Comparison of ENCODE assay signal across 22 cellular contexts in genomic region chr3:105459566-105460290, GRCh38.
A peak's percentile ranks its signal among the peaks of the same experiment; 100 is the strongest.
DNase-seq lines count a peak whose midpoint lies in the region; ATAC-seq, FAIRE-seq and TF ChIP-seq lines count a peak whose summit lies in the region.
"Had no signal": no experiment of that assay in that cellular context is flagged by ENCODE, and none has a peak within 500 bp of the region (broad histone marks: within the 10 kb centered on the region; RNA-seq: fewer than 3 reads in every experiment).

No MANE protein-coding gene starts in this region.

- H3K27me3 ChIP-seq in ACC112 (ENCODE audit: insufficient read depth, low read length) (no peaks in the 10 kb centered on the region), bronchial epithelial cell (ENCODE audit: control insufficient read depth, insufficient read depth, low read length) (no peaks in the 10 kb centered on the region), HepG2 (ENCODE audit: control insufficient read depth in 1 of 2, insufficient read depth in 2 of 2, low read length in 2 of 2) (no peaks in the 10 kb centered on the region)
- H3K27me3 ChIP-seq: foreskin keratinocyte had no signal

- H3K27ac Mint-ChIP-seq in chondrocyte (ENCODE audit: unreplicated experiment): no peak overlapping the region
- H3K27ac Mint-ChIP-seq: activated CD4-positive, alpha-beta T cell treated with anti-CD3 and anti-CD28 coated beads for 36 hours; CD4-positive, CD25-positive, alpha-beta regulatory T cell; T-cell had no signal

- ATAC-seq in GM19395 (IDR thresholded peaks at IDR 0.05; ENCODE audit: unreplicated experiment): peak; percentile 56
- ATAC-seq in HepG2: no peak
- ATAC-seq in GM21825 (IDR thresholded peaks at IDR 0.05; ENCODE audit: unreplicated experiment): no peak
- ATAC-seq: activated CD4-positive, alpha-beta T cell treated with anti-CD3 and anti-CD28 coated beads for 36 hours; foreskin keratinocyte; K562; T-cell had no signal

- H3K4me1 ChIP-seq in ACC112 (ENCODE audit: control insufficient read depth, insufficient read depth, low read length, unreplicated experiment) (peaks cover 20% of the 10 kb centered on the region), HepG2 (ENCODE audit: insufficient read depth, low read length) (no peaks in the 10 kb centered on the region)
- H3K4me1 ChIP-seq: lower lobe of right lung had no signal

- intact Hi-C loops in HepG2 (cut with micrococcal nuclease; ENCODE audit: unreplicated experiment): no loop called here

- TF ChIP-seq POLR2A in HepG2 (IDR thresholded peaks at IDR 0.05; ENCODE audit: insufficient read depth in 1 of 2, low read depth in 2 of 2, low read length in 2 of 2): no peak

- peak; percentile 57 for DNase-seq in bronchial epithelial cell (ENCODE audit: low read depth)
- no peak for DNase-seq in HepG2 (ENCODE audit: low spot score)
- DNase-seq in chondrocyte (ENCODE audit: low spot score): no peak
- DNase-seq in NAMALWA (ENCODE audit: low spot score): no peak
- no peak for DNase-seq in H4 (ENCODE audit: low spot score)
- DNase-seq: activated CD4-positive, alpha-beta T cell treated with anti-CD3 and anti-CD28 coated beads for 36 hours; activated naive CD4-positive, alpha-beta T cell treated with anti-CD3 and anti-CD28 coated beads, Interleukin-2, amount 50 U/mL, for 16 hours; CD4-positive, CD25-positive, alpha-beta regulatory T cell; DMS 273 treated with DMSO at 0.1 percent for 48 hours; GDM1; lower lobe of right lung; NCI-H1694 treated with DMSO at 0.1 percent for 48 hours; NCI-H774; SHP77; stimulated activated CD4-positive, alpha-beta T cell treated with anti-CD3 and anti-CD28 coated beads, Interleukin-12 subunit alpha, Interleukin-12 subunit beta, amount 100 ng/mL, for 4 hours; T-cell had no signal

- no peak overlapping the region for H3K9ac ChIP-seq in HepG2 (ENCODE audit: insufficient read depth, low read depth, low read length)

- no peaks in the 10 kb centered on the region for H3K27me3 Mint-ChIP-seq in chondrocyte (ENCODE audit: low read depth)
- H3K27me3 Mint-ChIP-seq: activated CD4-positive, alpha-beta T cell treated with anti-CD3 and anti-CD28 coated beads for 36 hours; CD4-positive, CD25-positive, alpha-beta regulatory T cell had no signal

- H3K4me3 Mint-ChIP-seq in chondrocyte (ENCODE audit: unreplicated experiment): no peak overlapping the region
- H3K4me3 Mint-ChIP-seq: activated CD4-positive, alpha-beta T cell treated with anti-CD3 and anti-CD28 coated beads for 36 hours; CD4-positive, CD25-positive, alpha-beta regulatory T cell; T-cell had no signal

- no peaks in the 10 kb centered on the region for H3K9me3 Mint-ChIP-seq in chondrocyte (ENCODE audit: low read depth)
- H3K9me3 Mint-ChIP-seq: T-cell had no signal

- H2AFZ ChIP-seq in ACC112 (ENCODE audit: low read length, unreplicated experiment) (no peak overlapping the region), HepG2 (ENCODE audit: low read length) (no peak overlapping the region)

- H3K79me2 ChIP-seq in ACC112 (ENCODE audit: control insufficient read depth, insufficient read depth, low read length, unreplicated experiment) (peaks cover 69% of the 10 kb centered on the region), HepG2 (ENCODE audit: insufficient read depth, low read length) (peaks cover 5% of the 10 kb centered on the region)

- CTCF ChIA-PET in HepG2 (lab: Yijun Ruan, JAX; ENCODE audit: low intra/inter-chr PET ratio, low total read pairs): no interaction called here

- H3K27ac ChIP-seq in ACC112 (ENCODE audit: low read depth, low read length) (0 out of 2 replicates have a peak overlapping the region, but pooled peaks have one; percentile 0), HepG2 (ENCODE audit: extremely low read length, insufficient read depth, low read length) (no peak overlapping the region)
- H3K27ac ChIP-seq: foreskin keratinocyte, lower lobe of right lung had no signal

- H3K4me3 ChIP-seq in ACC112 (ENCODE audit: low read depth, low read length) (no peak overlapping the region), bronchial epithelial cell (ENCODE audit: low read depth, low read length) (no peak overlapping the region), HepG2 (replicated peaks in 1 of 3; ENCODE audit: insufficient read depth in 1 of 3, low read depth in 2 of 3, low read length in 3 of 3) (no peak overlapping the region)
- H3K4me3 ChIP-seq: K562, lower lobe of right lung had no signal

- H3K36me3 ChIP-seq in ACC112 (ENCODE audit: insufficient read depth, low read length) (no peaks in the 10 kb centered on the region), bronchial epithelial cell (ENCODE audit: control insufficient read depth, insufficient read depth, low read length) (peaks cover under 1% of the 10 kb centered on the region), HepG2 (replicated peaks in 1 of 2; ENCODE audit: control insufficient read depth in 1 of 2, insufficient read depth in 2 of 2, low read length in 2 of 2) (no peaks in the 10 kb centered on the region)
- H3K36me3 ChIP-seq: lower lobe of right lung had no signal

- no peak for TF ChIP-seq RAD21 in HepG2 (CRISPR knock-in tag; IDR thresholded peaks at IDR 0.05)

- H3K4me2 ChIP-seq in HepG2 (ENCODE audit: low read depth, low read length): no peak overlapping the region

- POLR2A ChIA-PET in HepG2 (lab: Yijun Ruan, JAX): no interaction called here

- H3K4me1 Mint-ChIP-seq in chondrocyte (ENCODE audit: low read depth): peaks cover 39% of the 10 kb centered on the region
- H3K4me1 Mint-ChIP-seq: activated CD4-positive, alpha-beta T cell treated with anti-CD3 and anti-CD28 coated beads for 36 hours; T-cell had no signal

- TF ChIP-seq CTCF in bronchial epithelial cell (IDR thresholded peaks at IDR 0.05; ENCODE audit: insufficient read depth, low read length, severe bottlenecking) (no peak), HepG2 (CRISPR knock-in tag; IDR thresholded peaks at IDR 0.05) (no peak), chondrocyte (IDR thresholded peaks at IDR 0.05) (no peak)

- no TSS peak for BruUV-seq in HepG2 (replicated peaks; lab: Mats Ljungman, UMichigan)

- TF ChIP-seq EP300 in HepG2 (IDR thresholded peaks at IDR 0.05; ENCODE audit: low read depth in 2 of 2, low read length in 2 of 2): no peak
- no peak for TF ChIP-seq EP300 in HepG2 (CRISPR knock-in tag; IDR thresholded peaks at IDR 0.05; ENCODE audit: borderline replicate concordance)

- no peaks in the 10 kb centered on the region for H3K36me3 Mint-ChIP-seq in chondrocyte (ENCODE audit: low read depth)
- H3K36me3 Mint-ChIP-seq: CD4-positive, CD25-positive, alpha-beta regulatory T cell; T-cell had no signal

- FAIRE-seq in bronchial epithelial cell (lab: Jason Lieb, UNC) (no peak), HepG2 (lab: Jason Lieb, UNC) (no peak)
- FAIRE-seq: islet of Langerhans, K562 had no signal

- H4K20me1 ChIP-seq in HepG2 (ENCODE audit: insufficient read depth, low read length): no peaks in the 10 kb centered on the region

- in situ Hi-C loops in HepG2 (cut with HindIII; ENCODE audit: extremely low pct_ligation_motif_present, low pct_unique_long_range_greater_than_20kb): no loop called here

- 95% methylated on average over 3 of the region's 3 CpGs for WGBS in HepG2 (ENCODE audit: low lambda C conversion rate)

- no peaks in the 10 kb centered on the region for H3K9me3 ChIP-seq in HepG2 (ENCODE audit: low read length)
- H3K9me3 ChIP-seq: lower lobe of right lung had no signal

TF ChIP-seq in HepG2, 621 proteins besides CTCF, POLR2A, EP300 and RAD21:
- no peak for TF ChIP-seq MIER3 (CRISPR knock-in tag; IDR thresholded peaks at IDR 0.05; ENCODE audit: borderline replicate concordance)
- TF ChIP-seq SNAI1 (CRISPR knock-in tag; IDR thresholded peaks at IDR 0.05; ENCODE audit: borderline replicate concordance): no peak
- TF ChIP-seq ZNF598 (CRISPR knock-in tag; IDR thresholded peaks at IDR 0.05; ENCODE audit: borderline replicate concordance): no peak
- peak; percentile 95 for TF ChIP-seq ATF7 (IDR thresholded peaks at IDR 0.05)
- TF ChIP-seq ATF7 (CRISPR knock-in tag; IDR thresholded peaks at IDR 0.05): no peak
- no peak for TF ChIP-seq ZNF7 (CRISPR knock-in tag; IDR thresholded peaks at IDR 0.05)
- TF ChIP-seq ARNT2 (CRISPR knock-in tag; IDR thresholded peaks at IDR 0.05; ENCODE audit: low read depth): no peak
- TF ChIP-seq NBN (conservative IDR thresholded peaks at IDR 0.05): no peak
